Comparison of ENCODE assay signal across 9 cellular contexts in genomic region chr14:51240804-51241380, GRCh38. TPM values are rescaled to one million over a fixed set of nuclear protein-coding genes. Genes with fewer than 3 reads are reported as not detected.
DNase-seq lines count a peak whose midpoint lies in the region; ATAC-seq, FAIRE-seq and TF ChIP-seq lines count a peak whose summit lies in the region.
"Had no signal": no experiment of that assay in that cellular context is flagged by ENCODE, and none has a peak within 500 bp of the region (broad histone marks: within the 10 kb centered on the region; RNA-seq: fewer than 3 reads in every experiment).

No MANE protein-coding gene starts in this region.

- FAIRE-seq in frontal cortex (lab: Jason Lieb, UNC) = no peak

- H3K4me1 ChIP-seq in heart right ventricle (peaks cover 0 to 40% (median 23%) of the 10 kb centered on the region in 9 donors), mesodermal cell (ENCODE audit: control insufficient read depth, insufficient read depth, low read length, poor library complexity, severe bottlenecking) (peaks cover 4% of the 10 kb centered on the region), uterus (no peaks in the 10 kb centered on the region)

- peaks cover 0 to 21% (median 0%) of the 10 kb centered on the region in 9 donors for H3K36me3 ChIP-seq in heart right ventricle
- H3K36me3 ChIP-seq in mesodermal cell (ENCODE audit: control insufficient read depth, insufficient read depth, low read length) = peaks cover 20% of the 10 kb centered on the region
- no peaks in the 10 kb centered on the region for H3K36me3 ChIP-seq in uterus

- H3K27ac ChIP-seq in heart right ventricle (peak overlapping the region in 8 of 10 donors; percentile 69 to 91 (median 83)), caudate nucleus (ENCODE audit: low read depth, low read length) (peak overlapping the region; percentile 87), mesodermal cell (ENCODE audit: low read depth, low read length, severe bottlenecking) (no peak overlapping the region), uterus (peak overlapping the region; percentile 82 to 85)

- ATAC-seq in heart right ventricle (no peak), GM19328 (IDR thresholded peaks at IDR 0.05; ENCODE audit: unreplicated experiment) (no peak)

- whole genome bisulfite sequencing in heart right ventricle, 2 donors = 13 to 16% methylated on average over 10 of the region's 10 CpGs
- 0 to 10% methylated on average over 2 of the region's 10 CpGs for WGBS in mesodermal cell (ENCODE audit: insufficient coverage in 2 of 2), 2 experiments

- H3K4me3 ChIP-seq in heart right ventricle = peak overlapping the region; percentile 60 to 92 (median 82)
- H3K4me3 ChIP-seq in mesodermal cell (ENCODE audit: extremely low read depth, insufficient read depth, low read length, poor library complexity, severe bottlenecking) = peak overlapping the region; percentile 68
- peak overlapping the region; percentile 80 to 98 for H3K4me3 ChIP-seq in uterus

- H3K27me3 ChIP-seq in heart right ventricle = no peaks in the 10 kb centered on the region
- no peaks in the 10 kb centered on the region for H3K27me3 ChIP-seq in uterus

- TF ChIP-seq CTCF in heart right ventricle (IDR thresholded peaks at IDR 0.05) (no peak), uterus (IDR thresholded peaks at IDR 0.05) (no peak)

- no peak for DNase-seq in heart right ventricle
- no peak for DNase-seq in cardiac septum (ENCODE audit: low spot score)
- DNase-seq in caudate nucleus (lab: John Stamatoyannopoulos, UW) = no peak
- DNase-seq in uterus = no peak
- no peak for DNase-seq in SKM-1 (lab: John Stamatoyannopoulos, UW; ENCODE audit: unreplicated experiment)
- no peak for DNase-seq in frontal cortex (ENCODE audit: low spot score in 2 of 2)
- DNase-seq: NCI-H1694 had no signal

- intact Hi-C loops in heart right ventricle (cut with DNase I) (no loop called here), cardiac septum (cut with DNase I) (no loop called here), uterus (cut with DNase I; ENCODE audit: low total_unique reads) (no loop called here)

- H3K9me3 ChIP-seq in heart right ventricle (no peaks in the 10 kb centered on the region), mesodermal cell (ENCODE audit: control insufficient read depth, low read length) (no peaks in the 10 kb centered on the region), uterus (no peaks in the 10 kb centered on the region)

- TF ChIP-seq POLR2A in uterus (IDR thresholded peaks at IDR 0.05) = no peak

RNA-seq across cellular contexts. Expression of gene TMX1, which starts 0.8 kb away (rescaled TPM):
- 10 to 100 TPM in 3 of 10 donors, 1 to 10 TPM in 7; 5.6 to 14.5 (median 6.9) TPM for total RNA-seq in heart right ventricle
- polyA plus RNA-seq in heart right ventricle = 1 to 10 TPM; 4.0 to 6.7 TPM
- total RNA-seq in cardiac septum = 8.7 TPM
- 36.7 TPM for polyA plus RNA-seq in mesodermal cell (2013, experiment 1 of 2)
- polyA plus RNA-seq in mesodermal cell (2013, experiment 2 of 2) = 43.0 TPM
- total RNA-seq in uterus = 10 to 100 TPM in 3 of 4 donors, 1 to 10 TPM in 1; 6.4 to 58.6 (median 28.8) TPM
- total RNA-seq in frontal cortex = 22.0 TPM
